Comparison of ENCODE assay signal across 22 cellular contexts in genomic region chr3:44348993-44349392, GRCh38.
"Had no signal": no experiment of that assay in that cellular context is flagged by ENCODE, and none has a peak within 500 bp of the region (broad histone marks: within the 10 kb centered on the region; RNA-seq: fewer than 3 reads in every experiment).

No MANE protein-coding gene starts in this region.

- ATAC-seq: gastrocnemius medialis; left cardiac atrium; lower lobe of right lung; naive thymus-derived CD4-positive, alpha-beta T cell; psoas muscle; right lobe of liver; stimulated activated naive B cell treated with anti-CD40 and anti-IgM and Interleukin-4, amounts not matched to agents 10 μg/mL and 1 μg/mL and 100 μg/mL, for 72 hours; stimulated activated naive CD8-positive, alpha-beta T cell treated with anti-CD3 and anti-CD28 coated beads, Interleukin-15, amount 100 ng/mL, for 72 hours had no signal

- H3K4me3 Mint-ChIP-seq: immature natural killer cell; naive thymus-derived CD4-positive, alpha-beta T cell; nephron progenitor cell; stimulated activated naive B cell treated with anti-CD40 and anti-IgM and Interleukin-4, amounts not matched to agents 10 μg/mL and 1 μg/mL and 100 μg/mL, for 72 hours; stimulated activated naive CD8-positive, alpha-beta T cell treated with anti-CD3 and anti-CD28 coated beads, Interleukin-15, amount 100 ng/mL, for 72 hours had no signal

- H3K4me1 ChIP-seq: colonic mucosa, testis had no signal

- H3K4me1 Mint-ChIP-seq: immature natural killer cell, nephron progenitor cell had no signal

- H3K4me3 ChIP-seq: colonic mucosa, gastrocnemius medialis, left ventricle myocardium inferior, lower lobe of right lung, psoas muscle, right lobe of liver, spleen, testis, tibial nerve had no signal

- H3K27me3 Mint-ChIP-seq: naive thymus-derived CD4-positive, alpha-beta T cell; stimulated activated naive B cell treated with anti-CD40 and anti-IgM and Interleukin-4, amounts not matched to agents 10 μg/mL and 1 μg/mL and 100 μg/mL, for 72 hours; stimulated activated naive CD8-positive, alpha-beta T cell treated with anti-CD3 and anti-CD28 coated beads, Interleukin-15, amount 100 ng/mL, for 72 hours had no signal

- H3K27ac Mint-ChIP-seq: immature natural killer cell; nephron progenitor cell; stimulated activated naive B cell treated with anti-CD40 and anti-IgM and Interleukin-4, amounts not matched to agents 10 μg/mL and 1 μg/mL and 100 μg/mL, for 72 hours; stimulated activated naive CD8-positive, alpha-beta T cell treated with anti-CD3 and anti-CD28 coated beads, Interleukin-15, amount 100 ng/mL, for 72 hours had no signal

- H3K36me3 ChIP-seq: colonic mucosa, gastrocnemius medialis, lower lobe of right lung, right lobe of liver had no signal

- H3K27me3 ChIP-seq: colonic mucosa, gastrocnemius medialis, right lobe of liver, spleen, testis, tibial nerve had no signal

- H3K9me3 Mint-ChIP-seq: immature natural killer cell; stimulated activated naive B cell treated with anti-CD40 and anti-IgM and Interleukin-4, amounts not matched to agents 10 μg/mL and 1 μg/mL and 100 μg/mL, for 72 hours; stimulated activated naive CD8-positive, alpha-beta T cell treated with anti-CD3 and anti-CD28 coated beads, Interleukin-15, amount 100 ng/mL, for 72 hours had no signal

- DNase-seq: cerebellar nuclear complex; colonic mucosa; dermis blood vessel endothelial cell; gastrocnemius medialis; immature natural killer cell; left cardiac atrium; left ventricle myocardium inferior; lower lobe of right lung; mesendoderm; naive thymus-derived CD4-positive, alpha-beta T cell; nephron progenitor cell; psoas muscle; retina; right lobe of liver; spleen; stimulated activated CD4-positive, alpha-beta T cell treated with anti-CD3 and anti-CD28 coated beads, Interleukin-15, amount 100 ng/mL, for 24 hours; stimulated activated CD4-positive, alpha-beta T cell treated with anti-CD3 and anti-CD28 coated beads, Interleukin-1b, Interleukin-23, amount 100 ng/mL, for 48 hours; stimulated activated CD4-positive, alpha-beta T cell treated with anti-CD3 and anti-CD28 coated beads, Interleukin-4, amount 100 ng/mL, for 24 hours; stimulated activated naive B cell treated with anti-CD40 and anti-IgM and Interleukin-4, amounts not matched to agents 10 μg/mL and 1 μg/mL and 100 μg/mL, for 72 hours; stimulated activated naive CD8-positive, alpha-beta T cell treated with anti-CD3 and anti-CD28 coated beads, Interleukin-15, amount 100 ng/mL, for 72 hours; testis had no signal

- H3K27ac ChIP-seq: colonic mucosa, gastrocnemius medialis, left ventricle myocardium inferior, lower lobe of right lung, psoas muscle, right lobe of liver, spleen, testis, tibial nerve had no signal

- H3K9me3 ChIP-seq: colonic mucosa, gastrocnemius medialis, lower lobe of right lung, right lobe of liver, spleen, testis, tibial nerve had no signal
